Comparison of ENCODE assay signal across 23 cellular contexts in the genomic region with DNA sequence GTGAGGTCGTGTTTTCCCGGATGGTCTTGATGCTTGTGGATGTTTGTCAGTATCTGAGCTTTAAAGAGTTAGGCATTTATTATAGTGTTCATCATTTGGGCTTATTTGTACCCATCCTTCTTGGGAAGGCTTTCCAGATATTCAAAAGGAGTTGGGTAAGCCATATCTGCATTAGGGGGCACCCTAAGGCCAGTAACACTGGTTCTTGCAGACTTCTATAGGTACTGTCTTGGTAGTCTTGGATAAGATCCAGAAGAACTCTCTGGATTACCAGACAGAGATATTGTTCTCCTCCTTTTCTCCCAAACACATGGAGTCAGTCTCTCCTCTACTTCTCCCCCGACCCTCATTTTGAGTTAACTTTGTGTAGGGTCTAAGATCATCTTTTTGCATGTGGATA.
"Had no signal": no experiment of that assay in that cellular context is flagged by ENCODE, and none has a peak within 500 bp of the region (broad histone marks: within the 10 kb centered on the region; RNA-seq: fewer than 3 reads in every experiment).

No MANE protein-coding gene starts in this region.

- H3K4me1 ChIP-seq: pancreas, psoas muscle, right atrium auricular region, spleen, vagina had no signal

- DNase-seq: activated CD4-positive, alpha-beta memory T cell treated with anti-CD3 and anti-CD28 coated beads for 36 hours; activated CD4-positive, alpha-beta T cell treated with anti-CD3 and anti-CD28 coated beads for 48 hours; activated effector memory CD4-positive, alpha-beta T cell treated with Interleukin-2 at 50 U/mL for 16 hours; activated naive CD4-positive, alpha-beta T cell treated with anti-CD3 and anti-CD28 coated beads for 36 hours; activated naive CD8-positive, alpha-beta T cell treated with anti-CD3 and anti-CD28 coated beads, Interleukin-2, amount 10 ng/mL, durations not matched to agents 7 days and 5 days; activated T-cell treated with anti-CD3 and anti-CD28 coated beads, Interleukin-2, amount 50 U/mL, for 72 hours; amygdala; foreskin melanocyte; immature natural killer cell; left ventricle myocardium superior; pancreas; psoas muscle; spleen; stimulated activated CD4-positive, alpha-beta T cell treated with anti-CD3 and anti-CD28 coated beads, Interleukin-4, amount 100 ng/mL, for 1 hour; stimulated activated naive CD4-positive, alpha-beta T cell had no signal

- H3K4me3 Mint-ChIP-seq: activated CD4-positive, alpha-beta memory T cell treated with anti-CD3 and anti-CD28 coated beads for 36 hours; activated naive CD4-positive, alpha-beta T cell treated with anti-CD3 and anti-CD28 coated beads for 36 hours; activated naive CD8-positive, alpha-beta T cell treated with anti-CD3 and anti-CD28 coated beads, Interleukin-2, amount 10 ng/mL, durations not matched to agents 7 days and 5 days; activated T-cell treated with anti-CD3 and anti-CD28 coated beads, Interleukin-2, amount 50 U/mL, for 72 hours; immature natural killer cell; nephron; type B pancreatic cell had no signal

- H3K27me3 ChIP-seq: hepatocyte, neutrophil, pancreas, right atrium auricular region, spleen, vagina had no signal

- H3K4me3 ChIP-seq: hepatocyte, pancreas, psoas muscle, right atrium auricular region, spleen, thoracic aorta, vagina had no signal

- FAIRE-seq: pancreas had no signal

- H3K27ac Mint-ChIP-seq: activated CD4-positive, alpha-beta memory T cell treated with anti-CD3 and anti-CD28 coated beads for 36 hours; activated naive CD4-positive, alpha-beta T cell treated with anti-CD3 and anti-CD28 coated beads for 36 hours; activated naive CD8-positive, alpha-beta T cell treated with anti-CD3 and anti-CD28 coated beads, Interleukin-2, amount 10 ng/mL, durations not matched to agents 7 days and 5 days; activated T-cell treated with anti-CD3 and anti-CD28 coated beads, Interleukin-2, amount 50 U/mL, for 72 hours; immature natural killer cell; nephron; type B pancreatic cell had no signal

- H3K27ac ChIP-seq: epithelial cell of prostate, hepatocyte, neutrophil, pancreas, psoas muscle, right atrium auricular region, spleen, thoracic aorta, vagina had no signal

- H3K36me3 ChIP-seq: neutrophil, pancreas, right atrium auricular region, spleen, thoracic aorta, vagina had no signal

- ATAC-seq: activated T-cell treated with anti-CD3 and anti-CD28 coated beads, Interleukin-2, amount 50 U/mL, for 72 hours; left ventricle myocardium superior; pancreas; psoas muscle had no signal

- H3K36me3 Mint-ChIP-seq: activated CD4-positive, alpha-beta memory T cell treated with anti-CD3 and anti-CD28 coated beads for 36 hours had no signal

- H3K9me3 ChIP-seq: neutrophil, pancreas had no signal

- H2AFZ ChIP-seq: hepatocyte had no signal

- H3K4me1 Mint-ChIP-seq: activated naive CD8-positive, alpha-beta T cell treated with anti-CD3 and anti-CD28 coated beads, Interleukin-2, amount 10 ng/mL, durations not matched to agents 7 days and 5 days; immature natural killer cell; nephron had no signal

- H3K4me2 ChIP-seq: hepatocyte had no signal
